Comparison of ENCODE assay signal across 1 cellular context in genomic region chr3:44160818-44161217, GRCh38.
TF ChIP-seq lines count a peak whose summit lies in the region.

No MANE protein-coding gene starts in this region.

TF ChIP-seq in H1, 55 proteins besides CTCF, POLR2A, EP300 and RAD21:
- TF ChIP-seq ATF3 (IDR thresholded peaks at IDR 0.05; ENCODE audit: insufficient read depth, low read depth, low read length) (no peak), TCF12 (IDR thresholded peaks at IDR 0.05; ENCODE audit: low read depth, low read length) (no peak), CREB1 (IDR thresholded peaks at IDR 0.05) (no peak), CHD1 (IDR thresholded peaks at IDR 0.05; ENCODE audit: low read depth, low read length) (no peak), SIRT6 (IDR thresholded peaks at IDR 0.05; ENCODE audit: low read length) (no peak), RXRA (IDR thresholded peaks at IDR 0.05; ENCODE audit: insufficient read depth, low read depth, low read length) (no peak), MAFK (IDR thresholded peaks at IDR 0.05; ENCODE audit: low read depth, low read length) (no peak), CHD2 (IDR thresholded peaks at IDR 0.05; ENCODE audit: low read length) (no peak), SP4 (IDR thresholded peaks at IDR 0.05; ENCODE audit: low read length) (no peak), HDAC2 (IDR thresholded peaks at IDR 0.05; ENCODE audit: borderline replicate concordance in 1 of 2, low read depth in 2 of 2, low read length in 2 of 2) (no peak), SP2 (IDR thresholded peaks at IDR 0.05; ENCODE audit: low read length) (no peak), EGR1 (IDR thresholded peaks at IDR 0.05; ENCODE audit: borderline replicate concordance, low read depth, low read length) (no peak), RBBP5 (IDR thresholded peaks at IDR 0.05; ENCODE audit: borderline replicate concordance, low read depth, low read length) (no peak), ATF2 (IDR thresholded peaks at IDR 0.05; ENCODE audit: low read length) (no peak), CBX5 (IDR thresholded peaks at IDR 0.05; ENCODE audit: low read depth, low read length) (no peak), KDM4A (IDR thresholded peaks at IDR 0.05; ENCODE audit: low read depth, low read length, severe bottlenecking) (no peak)
